Comparison of ENCODE assay signal across 1 cellular context in the genomic region with DNA sequence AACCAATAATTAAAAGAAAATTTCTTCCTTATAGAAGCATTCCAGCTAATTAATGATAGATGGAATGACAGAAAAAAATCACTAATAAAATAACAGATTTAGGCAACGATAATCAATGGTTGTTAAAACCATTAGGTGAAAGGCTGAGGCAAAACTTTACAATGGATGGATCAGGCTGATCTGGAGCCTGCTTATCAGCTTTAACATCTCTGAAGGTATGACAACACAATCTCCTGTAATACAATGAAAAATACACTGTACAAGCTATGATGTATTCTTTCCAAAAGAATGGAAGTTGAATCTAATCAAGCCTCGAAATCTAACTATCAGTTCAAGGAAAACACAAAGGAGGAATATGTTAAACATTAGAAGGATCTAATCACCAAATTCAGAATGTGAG.
TF ChIP-seq lines count a peak whose summit lies in the region.

No MANE protein-coding gene starts in this region.

TF ChIP-seq in HepG2, 621 proteins besides CTCF, POLR2A, EP300 and RAD21 (continued from another document):
- no peak for TF ChIP-seq FOXP4 (CRISPR knock-in tag; IDR thresholded peaks at IDR 0.05)
- TF ChIP-seq HCFC1 (IDR thresholded peaks at IDR 0.05; ENCODE audit: low read depth, low read length), result no peak
- no peak for TF ChIP-seq NFE2L2 (IDR thresholded peaks at IDR 0.05; ENCODE audit: low read length)
- TF ChIP-seq GRHL1 (CRISPR knock-in tag; conservative IDR thresholded peaks at IDR 0.05), result no peak
- TF ChIP-seq SMAD1 (CRISPR knock-in tag; IDR thresholded peaks at IDR 0.05; ENCODE audit: borderline replicate concordance, low read depth), result no peak
- TF ChIP-seq ZBTB38 (CRISPR knock-in tag; IDR thresholded peaks at IDR 0.05), result no peak
